25 cellular contexts compared by ENCODE assay signal in the genomic region with DNA sequence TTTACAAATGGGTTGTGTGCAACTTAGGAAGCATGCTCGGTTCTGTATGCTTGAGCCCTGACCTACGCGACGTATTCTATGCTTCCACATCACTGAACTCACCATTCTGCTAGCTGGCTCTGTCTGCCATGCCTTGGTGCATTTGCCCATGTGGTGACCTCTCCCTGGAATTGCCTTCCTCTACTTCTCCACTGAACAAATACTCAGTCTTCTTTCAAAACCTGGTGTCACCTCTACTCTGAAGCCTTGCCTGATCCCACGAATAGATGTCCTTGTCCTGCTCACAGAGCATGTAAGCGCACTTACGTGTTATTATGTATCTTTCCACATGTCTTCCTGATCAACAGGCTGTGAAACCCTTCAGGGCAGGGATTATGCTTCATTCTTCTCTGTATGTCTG.
DNase-seq lines count a peak whose midpoint lies in the region; ATAC-seq, FAIRE-seq and TF ChIP-seq lines count a peak whose summit lies in the region.
"Had no signal": no experiment of that assay in that cellular context is flagged by ENCODE, and none has a peak within 500 bp of the region (broad histone marks: within the 10 kb centered on the region; RNA-seq: fewer than 3 reads in every experiment).

No MANE protein-coding gene starts in this region.

- peaks cover 18% of the 10 kb centered on the region for H3K27me3 Mint-ChIP-seq in nephron progenitor cell (ENCODE audit: low read depth, poor library complexity)

- H3K27ac ChIP-seq in C4-2B, result peak overlapping the region; percentile 28; the same call in 1 of the 2 replicates
- H3K27ac ChIP-seq in prostate gland, result peak overlapping the region; percentile 60 to 71
- peak overlapping the region; percentile 79 to 90 (median 84) for H3K27ac ChIP-seq in thyroid gland
- H3K27ac ChIP-seq: 22Rv1; A549; BLaER1 treated with 17β-estradiol and CSF1 and Interleukin-3, amounts not matched to agents 10 nM and 100 nM had no signal

- H3K4me3 ChIP-seq in prostate gland (no peak overlapping the region), thyroid gland (replicated peaks in 1 of 3) (no peak overlapping the region)
- H3K4me3 ChIP-seq: A549; BLaER1 treated with 17β-estradiol and CSF1 and Interleukin-3, amounts not matched to agents 10 nM and 100 nM; GM12878 had no signal

- TF ChIP-seq POLR2A in prostate gland (IDR thresholded peaks at IDR 0.05) (no peak), thyroid gland (IDR thresholded peaks at IDR 0.05) (no peak), GM12892 (IDR thresholded peaks at IDR 0.05; ENCODE audit: low read depth, low read length) (no peak)

- H3K36me3 ChIP-seq in prostate gland, result no peaks in the 10 kb centered on the region
- H3K36me3 ChIP-seq in thyroid gland, result no peaks in the 10 kb centered on the region
- H3K36me3 ChIP-seq: BLaER1 treated with 17β-estradiol and CSF1 and Interleukin-3, amounts not matched to agents 10 nM and 100 nM had no signal

- H3K27ac Mint-ChIP-seq in nephron progenitor cell, result peak overlapping the region; percentile 15
- H3K27ac Mint-ChIP-seq: B cell; CD14-positive monocyte; CD4-positive, alpha-beta memory T cell; CD4-positive, CD25-positive, alpha-beta regulatory T cell; CD8-positive, alpha-beta memory T cell had no signal

- ATAC-seq in HG02840 (IDR thresholded peaks at IDR 0.05; ENCODE audit: low FRiP score, unreplicated experiment), result no peak
- ATAC-seq in GM21576 (IDR thresholded peaks at IDR 0.05; ENCODE audit: unreplicated experiment), result no peak
- ATAC-seq: A549, GM12878 had no signal

- no peaks in the 10 kb centered on the region for H3K9me3 ChIP-seq in prostate gland
- no peaks in the 10 kb centered on the region for H3K9me3 ChIP-seq in thyroid gland
- H3K9me3 ChIP-seq: A549; BLaER1 treated with 17β-estradiol and CSF1 and Interleukin-3, amounts not matched to agents 10 nM and 100 nM had no signal

- no peak for DNase-seq in nephron progenitor cell
- DNase-seq in prostate gland (ENCODE audit: low spot score), result no peak
- DNase-seq in thyroid gland, result peak; percentile 64 to 67
- DNase-seq in GM12892 (ENCODE audit: insufficient read length), result no peak
- DNase-seq: AML-193; CD4-positive, alpha-beta memory T cell; CD4-positive, CD25-positive, alpha-beta regulatory T cell; CD8-positive, alpha-beta memory T cell; COR-L47; DMS 273 treated with DMSO at 0.1 percent for 48 hours; DMS153; DMS53; DMS79; DND-41; EL; GDM1 had no signal

- no peak overlapping the region for H3K4me3 Mint-ChIP-seq in nephron progenitor cell
- H3K4me3 Mint-ChIP-seq: B cell; CD14-positive monocyte; CD4-positive, alpha-beta memory T cell; CD4-positive, CD25-positive, alpha-beta regulatory T cell; CD8-positive, alpha-beta memory T cell had no signal

- intact Hi-C loops in prostate gland (cut with DNase I) (loop anchor here (10.0 kb wide), 1 partner anchor 85 kb away; no protein-coding TSS in a partner anchor), thyroid gland (cut with DNase I) (no loop called here)

- H3K27me3 ChIP-seq in prostate gland (replicated peaks; ENCODE audit: insufficient read depth) (no peaks in the 10 kb centered on the region), thyroid gland (no peaks in the 10 kb centered on the region)
- H3K27me3 ChIP-seq: BLaER1 treated with 17β-estradiol and CSF1 and Interleukin-3, amounts not matched to agents 10 nM and 100 nM had no signal

- H3K4me1 ChIP-seq in prostate gland (replicated peaks) (peaks cover 19% of the 10 kb centered on the region), thyroid gland (peaks cover 34 to 63% of the 10 kb centered on the region in 2 donors)

- TF ChIP-seq CTCF in C4-2B (conservative IDR thresholded peaks at IDR 0.05), result no peak
- no peak for TF ChIP-seq CTCF in nephron progenitor cell (IDR thresholded peaks at IDR 0.05)
- no peak for TF ChIP-seq CTCF in prostate gland (IDR thresholded peaks at IDR 0.05)
- no peak for TF ChIP-seq CTCF in thyroid gland (IDR thresholded peaks at IDR 0.05)

- FAIRE-seq in GM12892 (lab: Jason Lieb, UNC), result no peak
- FAIRE-seq: A549, GM12878 had no signal

- no peaks in the 10 kb centered on the region for H3K36me3 Mint-ChIP-seq in nephron progenitor cell (ENCODE audit: low read depth)
- H3K36me3 Mint-ChIP-seq: CD14-positive monocyte; CD4-positive, alpha-beta memory T cell; CD4-positive, CD25-positive, alpha-beta regulatory T cell; CD8-positive, alpha-beta memory T cell had no signal

- H3K9me3 Mint-ChIP-seq in nephron progenitor cell, result no peaks in the 10 kb centered on the region
- H3K9me3 Mint-ChIP-seq: CD14-positive monocyte; CD4-positive, alpha-beta memory T cell; CD4-positive, CD25-positive, alpha-beta regulatory T cell; CD8-positive, alpha-beta memory T cell had no signal

- H3K4me1 Mint-ChIP-seq in nephron progenitor cell, result peaks cover 58% of the 10 kb centered on the region
- H3K4me1 Mint-ChIP-seq: B cell; CD4-positive, CD25-positive, alpha-beta regulatory T cell had no signal

- WGBS in prostate gland, result 94% methylated on average over 7 of the region's 7 CpGs
- 48 to 52% methylated on average over 7 of the region's 7 CpGs for WGBS in thyroid gland, 2 donors

Comparison
In these comparisons a context has a peak if more than half of its experiments do, and no peak if none do; other contexts are left out.
1. H3K27ac ChIP-seq: peak in every context shown above with its lines; median percentile 84 in thyroid gland; 66 in prostate gland; 28 in C4-2B.
2. DNase-seq: peak in thyroid gland (2 of 2); none in nephron progenitor cell (single experiment), prostate gland (single experiment) and GM12892 (single experiment).